8 cellular contexts compared by ENCODE assay signal in the genomic region with DNA sequence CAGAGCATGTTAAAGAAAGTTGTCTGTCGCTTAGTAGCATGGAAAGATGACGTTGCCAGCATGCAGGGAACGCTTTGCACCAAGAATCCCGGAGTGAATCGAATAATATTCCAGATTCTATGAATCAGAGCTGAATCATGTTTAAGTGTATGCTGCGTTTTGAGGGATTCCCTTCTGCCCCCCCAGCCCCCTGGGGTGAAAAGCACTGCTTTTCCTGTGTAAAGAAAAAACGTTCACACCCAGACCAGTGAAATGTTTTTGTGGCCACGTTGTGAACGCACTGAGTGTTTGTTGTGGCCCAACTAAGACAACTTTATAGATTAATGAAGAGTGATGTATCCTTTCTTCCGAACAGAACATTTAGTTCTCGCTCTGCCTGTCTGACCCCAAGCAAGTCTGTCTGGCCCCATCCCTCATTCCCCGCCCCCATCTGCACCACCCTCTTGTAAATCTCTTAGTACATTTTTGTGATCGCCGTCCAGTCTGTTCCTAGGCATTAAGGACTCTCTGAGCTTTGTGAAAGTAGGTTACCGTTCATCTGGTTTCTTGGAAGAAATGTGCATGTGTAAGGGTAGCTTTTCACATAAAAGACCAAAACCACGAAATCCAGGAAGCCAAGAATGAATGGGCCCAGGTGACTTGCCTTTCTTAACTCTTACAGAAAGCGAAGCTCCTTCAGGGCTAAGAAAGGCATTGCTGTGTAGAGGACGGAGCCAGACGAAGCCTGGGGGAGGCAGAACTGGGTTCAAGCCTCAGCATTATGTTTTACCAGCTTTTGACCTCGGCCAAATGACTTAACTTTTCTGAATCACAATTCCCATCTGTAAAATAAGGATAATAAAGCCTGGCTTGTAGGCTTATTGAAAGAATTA.
DNase-seq lines count a peak whose midpoint lies in the region; ATAC-seq and TF ChIP-seq lines count a peak whose summit lies in the region.
"Had no signal": no experiment of that assay in that cellular context is flagged by ENCODE, and none has a peak within 500 bp of the region (broad histone marks: within the 10 kb centered on the region; RNA-seq: fewer than 3 reads in every experiment).

No MANE protein-coding gene starts in this region.

- H3K4me3 Mint-ChIP-seq in activated CD4-positive, alpha-beta memory T cell treated with anti-CD3 and anti-CD28 coated beads for 36 hours: no peak overlapping the region

- TF ChIP-seq POLR2A in HCT116 (IDR thresholded peaks at IDR 0.05; ENCODE audit: borderline replicate concordance, extremely low read depth, insufficient read depth, insufficient read length): no peak
- no peak for TF ChIP-seq POLR2A in stomach (IDR thresholded peaks at IDR 0.05)

- peaks cover 11% of the 10 kb centered on the region for H3K27me3 Mint-ChIP-seq in activated CD4-positive, alpha-beta memory T cell treated with anti-CD3 and anti-CD28 coated beads for 36 hours

- no peaks in the 10 kb centered on the region for H3K9me3 Mint-ChIP-seq in activated CD4-positive, alpha-beta memory T cell treated with anti-CD3 and anti-CD28 coated beads for 36 hours

- H3K9me2 ChIP-seq in HCT116 (ENCODE audit: insufficient read depth): no peaks in the 10 kb centered on the region

- RAD21 ChIA-PET in HCT116 (lab: Charles Lee; ENCODE audit: low non-redundant PET in 1 of 2, low total read pairs in 2 of 2, uncharacterized antibody in 2 of 2, unreplicated experiment in 2 of 2): no interaction called here

- WGBS in stomach, 5 donors: 74 to 82% (median 80%) methylated on average over 20 of the region's 20 CpGs

- intact Hi-C loops in HCT116 (cut with micrococcal nuclease): no loop called here
- intact Hi-C loops in activated CD4-positive, alpha-beta memory T cell treated with anti-CD3 and anti-CD28 coated beads for 36 hours (cut with micrococcal nuclease): loop anchor here (1.0 to 5.0 kb wide), 4 partner anchors 21 to 103 kb away; partner anchors contain the start of gene SAMD4A
- intact Hi-C loops in stomach (cut with DNase I; ENCODE audit: low total_unique reads): no loop called here

- no peaks in the 10 kb centered on the region for H4K20me1 ChIP-seq in HCT116 (ENCODE audit: insufficient read depth)

- no peak for TF ChIP-seq RAD21 in HCT116 (IDR thresholded peaks at IDR 0.05; ENCODE audit: low read depth)

- H3K36me3 ChIP-seq in HCT116 (ENCODE audit: control insufficient read depth in 1 of 2, insufficient read depth in 2 of 2, low read length in 2 of 2) (no peaks in the 10 kb centered on the region), stomach (no peaks in the 10 kb centered on the region)

- H3K36me3 Mint-ChIP-seq in activated CD4-positive, alpha-beta memory T cell treated with anti-CD3 and anti-CD28 coated beads for 36 hours: no peaks in the 10 kb centered on the region

- BruUV-seq in HCT116 (replicated peaks; lab: Mats Ljungman, UMichigan): no TSS peak

- H3K9ac ChIP-seq in HCT116 (ENCODE audit: low read length): no peak overlapping the region

- TF ChIP-seq CTCF in HCT116 (IDR thresholded peaks at IDR 0.05 in 2 of 3, conservative IDR thresholded peaks at IDR 0.05 in 1 of 3; ENCODE audit: borderline replicate concordance in 1 of 3, insufficient read depth in 1 of 3, low read depth in 2 of 3, low read length in 2 of 3): no peak
- no peak for TF ChIP-seq CTCF in fibroblast of the aortic adventitia (IDR thresholded peaks at IDR 0.05; ENCODE audit: insufficient read depth, low read length)
- no peak for TF ChIP-seq CTCF in stomach (IDR thresholded peaks at IDR 0.05)

- no peak overlapping the region for H3K27ac ChIP-seq in HCT116 (ENCODE audit: low read depth, low read length)
- H3K27ac ChIP-seq in stomach: peak overlapping the region in 2 of 5 donors; percentile 9 to 62

- no peak for DNase-seq in HCT116 (ENCODE audit: low read depth, low spot score)
- DNase-seq in activated CD4-positive, alpha-beta memory T cell treated with anti-CD3 and anti-CD28 coated beads for 36 hours: peak; percentile 49
- peak; percentile 56 for DNase-seq in fibroblast of the aortic adventitia (ENCODE audit: low read depth)
- DNase-seq in stimulated activated CD8-positive, alpha-beta memory T cell treated with anti-CD3 and anti-CD28 coated beads, Interleukin-4, amount 100 ng/mL, for 48 hours: peak; percentile 34
- DNase-seq in stomach: no peak
- DNase-seq: NCI-H524 treated with DMSO at 0.1 percent for 48 hours had no signal

- H2AFZ ChIP-seq in HCT116 (ENCODE audit: low read depth, low read length, poor library complexity, severe bottlenecking): no peak overlapping the region

- ATAC-seq in HCT116: no peak
- no peak for ATAC-seq in GM19035 (IDR thresholded peaks at IDR 0.05; ENCODE audit: unreplicated experiment)
- no peak for ATAC-seq in HG03432 (IDR thresholded peaks at IDR 0.05; ENCODE audit: unreplicated experiment)

- no peaks in the 10 kb centered on the region for H3K9me3 ChIP-seq in HCT116 (ENCODE audit: control insufficient read depth in 1 of 2, insufficient read depth in 1 of 2, low read depth in 1 of 2, low read length in 2 of 2)
- H3K9me3 ChIP-seq in stomach: no peaks in the 10 kb centered on the region

- POLR2A ChIA-PET in HCT116 (lab: Charles Lee): interaction anchor here (0.5 kb wide), 1 partner anchor 9 kb away, joined by 4 read pairs; no protein-coding TSS in a partner anchor
- POLR2A ChIA-PET in activated CD4-positive, alpha-beta memory T cell treated with anti-CD3 and anti-CD28 coated beads for 36 hours (lab: Charles Lee): interaction anchor here (0.9 to 2.3 kb wide), 5 partner anchors 16 to 104 kb away, joined by 3 to 10 read pairs (median 4); partner anchors contain the start of gene SAMD4A

- no peak overlapping the region for H3K4me3 ChIP-seq in HCT116 (replicated peaks in 1 of 2; ENCODE audit: low read depth in 1 of 2, low read length in 2 of 2)
- H3K4me3 ChIP-seq in fibroblast of the aortic adventitia (ENCODE audit: low read depth, low read length): no peak overlapping the region
- no peak overlapping the region for H3K4me3 ChIP-seq in stomach

- peak overlapping the region; percentile 9; the same call in 1 of the 2 replicates for H3K4me2 ChIP-seq in HCT116 (ENCODE audit: low read length)

- CTCF ChIA-PET in HCT116 (lab: Charles Lee): interaction anchor here (1.5 kb wide), 1 partner anchor 21 kb away, joined by 4 read pairs; no protein-coding TSS in a partner anchor
- CTCF ChIA-PET in activated CD4-positive, alpha-beta memory T cell treated with anti-CD3 and anti-CD28 coated beads for 36 hours (lab: Charles Lee): interaction anchor here (0.7 to 4.8 kb wide), 11 partner anchors 15 to 490 kb away, joined by 3 to 47 read pairs (median 3); partner anchors contain the start of gene SAMD4A

- no peak for TF ChIP-seq EP300 in stomach (IDR thresholded peaks at IDR 0.05)

- no peaks in the 10 kb centered on the region; the same call in 1 of the 2 replicates for H3K79me2 ChIP-seq in HCT116 (ENCODE audit: insufficient read depth, low read length)

- H3K4me1 ChIP-seq in HCT116 (ENCODE audit: control insufficient read depth in 1 of 2, insufficient read depth in 2 of 2, low read length in 2 of 2): peaks cover 14 to 32% of the 10 kb centered on the region in 2 experiments; a peak in 3 of 4 replicates
- peaks cover 0 to 34% (median 20%) of the 10 kb centered on the region in 4 donors for H3K4me1 ChIP-seq in stomach

- H3K27me3 ChIP-seq in HCT116 (ENCODE audit: insufficient read depth, low read length): no peaks in the 10 kb centered on the region
- no peaks in the 10 kb centered on the region for H3K27me3 ChIP-seq in stomach

- H3K4me1 Mint-ChIP-seq in activated CD4-positive, alpha-beta memory T cell treated with anti-CD3 and anti-CD28 coated beads for 36 hours (ENCODE audit: low read depth): peaks cover 43% of the 10 kb centered on the region

- H3K27ac Mint-ChIP-seq in activated CD4-positive, alpha-beta memory T cell treated with anti-CD3 and anti-CD28 coated beads for 36 hours: peak overlapping the region; percentile 26

TF ChIP-seq in HCT116, 20 proteins besides CTCF, POLR2A, EP300 and RAD21 (continues in another document):
- TF ChIP-seq REST (IDR thresholded peaks at IDR 0.05; ENCODE audit: low read depth) (no peak), EZH2 (IDR thresholded peaks at IDR 0.05) (no peak), POLR2AphosphoS5 (IDR thresholded peaks at IDR 0.05; ENCODE audit: low read depth, low read length) (no peak), ATF3 (IDR thresholded peaks at IDR 0.05) (no peak), TCF7L2 (IDR thresholded peaks at IDR 0.05; ENCODE audit: borderline replicate concordance, extremely low read depth, insufficient read depth, insufficient read length) (no peak), YY1 (IDR thresholded peaks at IDR 0.05; ENCODE audit: extremely low read depth, insufficient replicate concordance, low read depth, low read length) (no peak), ZFX (IDR thresholded peaks at IDR 0.05) (no peak), CBX3 (IDR thresholded peaks at IDR 0.05; ENCODE audit: low read depth) (no peak), SRF (IDR thresholded peaks at IDR 0.05; ENCODE audit: low read depth) (no peak), CEBPB (IDR thresholded peaks at IDR 0.05; ENCODE audit: low read depth) (no peak)

Comparison
In these comparisons a context has a peak if more than half of its experiments do, and no peak if none do; other contexts are left out.
1. DNase-seq: peak in activated CD4-positive, alpha-beta memory T cell treated with anti-CD3 and anti-CD28 coated beads for 36 hours (single experiment), fibroblast of the aortic adventitia (single experiment) and stimulated activated CD8-positive, alpha-beta memory T cell treated with anti-CD3 and anti-CD28 coated beads, Interleukin-4, amount 100 ng/mL, for 48 hours (single experiment); none in HCT116 (single experiment) and stomach (single experiment).